ENCODE assay signal across 1 cellular context in the genomic region with DNA sequence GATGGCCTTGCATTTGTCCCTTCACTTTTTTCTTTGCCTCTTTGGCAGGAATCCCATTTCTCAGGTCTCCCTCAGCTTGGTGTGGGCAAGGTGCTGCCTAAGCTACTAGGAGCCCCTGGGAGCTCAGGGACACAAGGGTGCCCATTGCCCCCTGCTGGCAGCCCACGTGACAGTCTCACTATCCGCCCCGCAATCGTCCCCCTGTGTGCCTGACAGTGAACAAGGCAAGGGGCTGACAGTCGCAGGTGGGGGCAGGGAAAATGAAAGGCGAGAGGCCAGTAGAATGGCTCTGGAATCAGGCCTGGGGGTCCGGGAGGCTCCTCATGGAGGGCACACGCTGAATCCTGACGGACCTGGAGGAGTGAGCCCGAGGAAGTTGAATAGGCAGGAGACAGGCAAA.
TF ChIP-seq lines count a peak whose summit lies in the region.

No MANE protein-coding gene starts in this region.

TF ChIP-seq in endothelial cell of umbilical vein, 7 proteins besides CTCF, POLR2A, EP300 and RAD21 (continued from another document):
- TF ChIP-seq, protein P1, sequence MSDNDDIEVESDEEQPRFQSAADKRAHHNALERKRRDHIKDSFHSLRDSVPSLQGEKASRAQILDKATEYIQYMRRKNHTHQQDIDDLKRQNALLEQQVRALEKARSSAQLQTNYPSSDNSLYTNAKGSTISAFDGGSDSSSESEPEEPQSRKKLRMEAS (IDR thresholded peaks at IDR 0.05; ENCODE audit: insufficient read depth, insufficient read length), result no peak
- TF ChIP-seq JUN (IDR thresholded peaks at IDR 0.05; ENCODE audit: borderline replicate concordance, insufficient read depth, insufficient read length, low read depth) (no peak), FOS (IDR thresholded peaks at IDR 0.05; ENCODE audit: borderline replicate concordance, insufficient read depth, low read length) (no peak), MYC (IDR thresholded peaks at IDR 0.05; ENCODE audit: low read depth, low read length) (no peak), EZH2 (IDR thresholded peaks at IDR 0.05; ENCODE audit: borderline replicate concordance, low read depth, low read length, severe bottlenecking) (no peak)
